Comparison of ENCODE assay signal across 11 cellular contexts in genomic region chr15:77569647-77570186, GRCh38.
A peak's percentile ranks its signal among the peaks of the same experiment; 100 is the strongest.
DNase-seq lines count a peak whose midpoint lies in the region; ATAC-seq, FAIRE-seq and TF ChIP-seq lines count a peak whose summit lies in the region.
"Had no signal": no experiment of that assay in that cellular context is flagged by ENCODE, and none has a peak within 500 bp of the region (broad histone marks: within the 10 kb centered on the region; RNA-seq: fewer than 3 reads in every experiment).

No MANE protein-coding gene starts in this region.

- peak overlapping the region; percentile 53; the same call in 1 of the 2 replicates for H3K4me3 Mint-ChIP-seq in HFFc6
- H3K4me3 Mint-ChIP-seq: activated naive CD8-positive, alpha-beta T cell treated with anti-CD3 and anti-CD28 coated beads, Interleukin-2, amount 50 U/mL, for 24 hours had no signal

- in situ Hi-C loops in Panc1 (cut with HindIII; ENCODE audit: low pct_unique_long_range_greater_than_20kb, low sequenced_read_pairs): no loop called here

- no peak for FAIRE-seq in RCC 7860 (lab: Jason Lieb, UNC)

- H2BK12ac ChIP-seq in trophoblast cell (ENCODE audit: low read length): peak overlapping the region; percentile 45

- H3K4ac ChIP-seq in trophoblast cell (ENCODE audit: low read depth, low read length): no peak overlapping the region

- no peaks in the 10 kb centered on the region for H3K9me3 ChIP-seq in Panc1 (ENCODE audit: control insufficient read depth, insufficient read depth, low read depth, low read length)
- H3K9me3 ChIP-seq in trophoblast cell (ENCODE audit: insufficient read depth, low read depth, low read length): peaks cover 2% of the 10 kb centered on the region

- peaks cover 13% of the 10 kb centered on the region for H3K4me1 Mint-ChIP-seq in HFFc6 (ENCODE audit: low read depth)
- H3K4me1 Mint-ChIP-seq: activated naive CD8-positive, alpha-beta T cell treated with anti-CD3 and anti-CD28 coated beads, Interleukin-2, amount 50 U/mL, for 24 hours had no signal

- H3K18ac ChIP-seq in trophoblast cell (ENCODE audit: low read length): no peak overlapping the region

- no CpG with 5 or more reads among the region's 7 CpGs for WGBS in trophoblast cell (ENCODE audit: extremely low coverage, insufficient coverage, insufficient read length)

- ATAC-seq in Panc1: peak; percentile 61
- peak; percentile 64 for ATAC-seq in Right ventricle myocardium superior (ENCODE audit: poor library complexity)
- ATAC-seq in HG02642 (IDR thresholded peaks at IDR 0.05; ENCODE audit: poor library complexity, unreplicated experiment): no peak
- ATAC-seq: activated naive CD8-positive, alpha-beta T cell treated with anti-CD3 and anti-CD28 coated beads, Interleukin-2, amount 50 U/mL, for 24 hours; gastroesophageal sphincter had no signal

- no peaks in the 10 kb centered on the region; the same call in 1 of the 2 replicates for H3K9me3 Mint-ChIP-seq in HFFc6
- H3K9me3 Mint-ChIP-seq: activated naive CD8-positive, alpha-beta T cell treated with anti-CD3 and anti-CD28 coated beads, Interleukin-2, amount 50 U/mL, for 24 hours had no signal

- H2AFZ ChIP-seq in trophoblast cell (ENCODE audit: insufficient read depth, low read length, poor library complexity): peak overlapping the region; percentile 33

- CTCF ChIA-PET in Panc1 (lab: Charles Lee): interaction anchor here (0.6 to 2.6 kb wide), 3 partner anchors 16 to 64 kb away, joined by 4 to 7 read pairs (median 6); no protein-coding TSS in a partner anchor

- peak overlapping the region; percentile 27 to 55 for H3K4me3 ChIP-seq in Panc1 (ENCODE audit: low read depth in 2 of 2, low read length in 2 of 2)
- H3K4me3 ChIP-seq in trophoblast cell (ENCODE audit: low read depth, low read length): no peak overlapping the region

- peak overlapping the region; percentile 56 for H3K14ac ChIP-seq in trophoblast cell (ENCODE audit: low read length)

- no peak overlapping the region for H3K4me2 ChIP-seq in trophoblast cell (ENCODE audit: low read length)

- peaks cover 4% of the 10 kb centered on the region for H3K79me1 ChIP-seq in trophoblast cell (ENCODE audit: low read length)

- intact Hi-C loops in Panc1 (cut with micrococcal nuclease; ENCODE audit: unreplicated experiment) (no loop called here), Right ventricle myocardium superior (cut with DNase I) (no loop called here)

- BruUV-seq in Panc1 (replicated peaks; lab: Mats Ljungman, UMichigan): no TSS peak

- H4K12ac ChIP-seq in trophoblast cell (ENCODE audit: low read depth, low read length): no peak overlapping the region

- TF ChIP-seq CTCF in HFFc6 (IDR thresholded peaks at IDR 0.05): no peak
- TF ChIP-seq CTCF in Panc1 (IDR thresholded peaks at IDR 0.05): no peak

- H3K4me1 ChIP-seq in Panc1 (ENCODE audit: control insufficient read depth, insufficient read depth, low read length) (peaks cover 31% of the 10 kb centered on the region), trophoblast cell (ENCODE audit: control insufficient read depth in 1 of 2, insufficient read depth in 2 of 2, low read length in 2 of 2) (peaks cover 15 to 16% of the 10 kb centered on the region in 2 experiments)

- H2AK5ac ChIP-seq in trophoblast cell (ENCODE audit: low read length): no peak overlapping the region

- H3K79me2 ChIP-seq in trophoblast cell (ENCODE audit: control insufficient read depth, insufficient read depth, low read length, poor library complexity): no peaks in the 10 kb centered on the region

- H2BK120ac ChIP-seq in trophoblast cell (ENCODE audit: insufficient read depth, low read length, poor library complexity): no peak overlapping the region

- DNase-seq in HFFc6 (no peak), Panc1 (ENCODE audit: low read depth, low spot score) (no peak), Right ventricle myocardium superior (no peak), trophoblast cell (no peak), RCC 7860 (ENCODE audit: low spot score) (no peak), EL (no peak), NAMALWA (ENCODE audit: low spot score) (no peak)
- DNase-seq: activated naive CD8-positive, alpha-beta T cell treated with anti-CD3 and anti-CD28 coated beads, Interleukin-2, amount 50 U/mL, for 24 hours; HCEC 1CT had no signal

- no peak overlapping the region for H2BK5ac ChIP-seq in trophoblast cell (ENCODE audit: low read depth, low read length, poor library complexity)

- H4K91ac ChIP-seq in trophoblast cell (ENCODE audit: low read depth, low read length): no peak overlapping the region

- no peak overlapping the region; the same call in 1 of the 2 replicates for H3K27ac Mint-ChIP-seq in HFFc6
- H3K27ac Mint-ChIP-seq: activated naive CD8-positive, alpha-beta T cell treated with anti-CD3 and anti-CD28 coated beads, Interleukin-2, amount 50 U/mL, for 24 hours had no signal

- no peak overlapping the region for H3K9ac ChIP-seq in trophoblast cell (ENCODE audit: low read length)

- peaks cover 39% of the 10 kb centered on the region for H3K27me3 Mint-ChIP-seq in HFFc6 (ENCODE audit: insufficient read depth)
- H3K27me3 Mint-ChIP-seq: activated naive CD8-positive, alpha-beta T cell treated with anti-CD3 and anti-CD28 coated beads, Interleukin-2, amount 50 U/mL, for 24 hours had no signal

- POLR2A ChIA-PET in Panc1 (lab: Charles Lee): no interaction called here

- no peaks in the 10 kb centered on the region for H3K36me3 ChIP-seq in Panc1 (ENCODE audit: control insufficient read depth, insufficient read depth, low read length)
- no peaks in the 10 kb centered on the region for H3K36me3 ChIP-seq in trophoblast cell (ENCODE audit: control insufficient read depth in 1 of 2, insufficient read depth in 2 of 2, low read length in 2 of 2)
- H3K36me3 ChIP-seq: gastroesophageal sphincter had no signal

- H4K8ac ChIP-seq in trophoblast cell (ENCODE audit: low read depth, low read length): peak overlapping the region; percentile 58

- H3K27ac ChIP-seq in Panc1 (ENCODE audit: low read length): peak overlapping the region; percentile 81
- H3K27ac ChIP-seq in trophoblast cell (ENCODE audit: low read depth, low read length): no peak overlapping the region
- H3K27ac ChIP-seq: gastroesophageal sphincter had no signal

- H3K36me3 Mint-ChIP-seq in HFFc6 (ENCODE audit: low read depth): no peaks in the 10 kb centered on the region

- no peak overlapping the region for H3K23ac ChIP-seq in trophoblast cell (ENCODE audit: low read length)

- H3K27me3 ChIP-seq in Panc1 (ENCODE audit: control insufficient read depth, insufficient read depth, low read length) (no peaks in the 10 kb centered on the region), trophoblast cell (ENCODE audit: insufficient read depth, low read length) (no peaks in the 10 kb centered on the region)
- H3K27me3 ChIP-seq: gastroesophageal sphincter had no signal
